ENCODE assay signal across 29 cellular contexts in genomic region chr11:116190206-116190605, GRCh38.
"Had no signal": no experiment of that assay in that cellular context is flagged by ENCODE, and none has a peak within 500 bp of the region (broad histone marks: within the 10 kb centered on the region; RNA-seq: fewer than 3 reads in every experiment).

No MANE protein-coding gene starts in this region.

- H3K9me3 ChIP-seq: esophagus muscularis mucosa, heart left ventricle, left lung, lower lobe of right lung, psoas muscle, right atrium auricular region, testis, transverse colon, uterus had no signal

- H3K27ac Mint-ChIP-seq: activated CD4-positive, alpha-beta T cell treated with anti-CD3 and anti-CD28 coated beads for 36 hours; activated CD8-positive, alpha-beta memory T cell treated with anti-CD3 and anti-CD28 coated beads, Interleukin-2, amount 10 ng/mL, durations not matched to agents 7 days and 5 days; activated CD8-positive, alpha-beta T cell treated with anti-CD3 and anti-CD28 coated beads, Interleukin-2, amount 10 ng/mL, durations not matched to agents 7 days and 5 days; activated naive CD4-positive, alpha-beta T cell treated with anti-CD3 and anti-CD28 coated beads, Interleukin-2, amount 50 U/mL, for 24 hours; activated naive CD8-positive, alpha-beta T cell treated with anti-CD3 and anti-CD28 coated beads, Interleukin-2, amount 50 U/mL, for 24 hours; activated T-helper 2 cell treated with anti-CD3 and anti-CD28 coated beads, Interferon-gamma antibody, Interleukin-2, Interleukin-4, amounts not matched to agents 10 μg/mL and 5 μg/mL and 100 μg/mL, durations not matched to agents 14 hours and 24 hours and 36 hours; natural killer cell had no signal

- H3K4me3 Mint-ChIP-seq: activated CD4-positive, alpha-beta T cell treated with anti-CD3 and anti-CD28 coated beads for 36 hours; activated CD8-positive, alpha-beta memory T cell treated with anti-CD3 and anti-CD28 coated beads, Interleukin-2, amount 10 ng/mL, durations not matched to agents 7 days and 5 days; activated CD8-positive, alpha-beta T cell treated with anti-CD3 and anti-CD28 coated beads, Interleukin-2, amount 10 ng/mL, durations not matched to agents 7 days and 5 days; activated naive CD4-positive, alpha-beta T cell treated with anti-CD3 and anti-CD28 coated beads, Interleukin-2, amount 50 U/mL, for 24 hours; activated naive CD8-positive, alpha-beta T cell treated with anti-CD3 and anti-CD28 coated beads, Interleukin-2, amount 50 U/mL, for 24 hours; natural killer cell had no signal

- H3K79me2 ChIP-seq: parathyroid adenoma had no signal

- FAIRE-seq: bronchial epithelial cell, colon had no signal

- H3K4me1 ChIP-seq: foreskin keratinocyte, left lung, parathyroid adenoma, psoas muscle, testis had no signal

- H3K9ac ChIP-seq: parathyroid adenoma had no signal

- H3K4me1 Mint-ChIP-seq: activated CD4-positive, alpha-beta T cell treated with anti-CD3 and anti-CD28 coated beads for 36 hours; activated CD8-positive, alpha-beta memory T cell treated with anti-CD3 and anti-CD28 coated beads, Interleukin-2, amount 10 ng/mL, durations not matched to agents 7 days and 5 days; activated naive CD8-positive, alpha-beta T cell treated with anti-CD3 and anti-CD28 coated beads, Interleukin-2, amount 50 U/mL, for 24 hours; natural killer cell had no signal

- H3K4me3 ChIP-seq: esophagus muscularis mucosa, heart left ventricle, left lung, lower lobe of right lung, psoas muscle, right atrium auricular region, testis, transverse colon, uterus had no signal

- H3K9me3 Mint-ChIP-seq: activated naive CD4-positive, alpha-beta T cell treated with anti-CD3 and anti-CD28 coated beads, Interleukin-2, amount 50 U/mL, for 24 hours; activated naive CD8-positive, alpha-beta T cell treated with anti-CD3 and anti-CD28 coated beads, Interleukin-2, amount 50 U/mL, for 24 hours; activated T-helper 2 cell treated with anti-CD3 and anti-CD28 coated beads, Interferon-gamma antibody, Interleukin-2, Interleukin-4, amounts not matched to agents 10 μg/mL and 5 μg/mL and 100 μg/mL, durations not matched to agents 14 hours and 24 hours and 36 hours; natural killer cell had no signal

- ATAC-seq: activated CD4-positive, alpha-beta T cell treated with anti-CD3 and anti-CD28 coated beads for 36 hours; activated CD8-positive, alpha-beta memory T cell treated with anti-CD3 and anti-CD28 coated beads, Interleukin-2, amount 10 ng/mL, durations not matched to agents 7 days and 5 days; activated CD8-positive, alpha-beta T cell treated with anti-CD3 and anti-CD28 coated beads, Interleukin-2, amount 10 ng/mL, durations not matched to agents 7 days and 5 days; activated naive CD8-positive, alpha-beta T cell treated with anti-CD3 and anti-CD28 coated beads, Interleukin-2, amount 50 U/mL, for 24 hours; foreskin keratinocyte; heart left ventricle; left lung; lower lobe of right lung; natural killer cell; psoas muscle; stimulated activated naive CD8-positive, alpha-beta T cell treated with anti-CD3 and anti-CD28 coated beads, Interleukin-15, Interleukin-2, amounts not matched to agents 100 U/mL and 50 U/mL, for 24 hours had no signal

- H3K36me3 Mint-ChIP-seq: activated CD8-positive, alpha-beta memory T cell treated with anti-CD3 and anti-CD28 coated beads, Interleukin-2, amount 10 ng/mL, durations not matched to agents 7 days and 5 days; activated naive CD4-positive, alpha-beta T cell treated with anti-CD3 and anti-CD28 coated beads, Interleukin-2, amount 50 U/mL, for 24 hours; natural killer cell had no signal

- DNase-seq: activated CD4-positive, alpha-beta T cell treated with anti-CD3 and anti-CD28 coated beads for 36 hours; activated CD4-positive, CD25-positive, alpha-beta regulatory T cell; activated CD8-positive, alpha-beta memory T cell treated with anti-CD3 and anti-CD28 coated beads, Interleukin-2, amount 10 ng/mL, durations not matched to agents 7 days and 5 days; activated CD8-positive, alpha-beta T cell treated with anti-CD3 and anti-CD28 coated beads, Interleukin-2, amount 10 ng/mL, durations not matched to agents 7 days and 5 days; activated naive CD8-positive, alpha-beta T cell treated with anti-CD3 and anti-CD28 coated beads, Interleukin-2, amount 50 U/mL, for 24 hours; activated T-cell treated with anti-CD3 and anti-CD28 coated beads, Interleukin-2, amount 50 U/mL, for 48 hours; amygdala; dermis blood vessel endothelial cell; effector CD4-positive, alpha-beta T cell; foreskin keratinocyte; heart left ventricle; left lung; lower lobe of right lung; mesenchymal stem cell; natural killer cell; occipital lobe; psoas muscle; stimulated activated CD4-positive, alpha-beta T cell treated with anti-CD3 and anti-CD28 coated beads, Interleukin-2, amount 100 ng/mL, for 48 hours; stimulated activated naive CD8-positive, alpha-beta T cell treated with anti-CD3 and anti-CD28 coated beads, Interleukin-15, Interleukin-2, amounts not matched to agents 100 U/mL and 50 U/mL, for 24 hours; testis; transverse colon; uterus had no signal

- H3K27ac ChIP-seq: esophagus muscularis mucosa, foreskin keratinocyte, heart left ventricle, left lung, lower lobe of right lung, parathyroid adenoma, psoas muscle, right atrium auricular region, testis, transverse colon, uterus had no signal

- H3K27me3 ChIP-seq: esophagus muscularis mucosa, right atrium auricular region, testis, transverse colon, uterus had no signal

- H2AFZ ChIP-seq: parathyroid adenoma had no signal

- H3K36me3 ChIP-seq: esophagus muscularis mucosa, heart left ventricle, left lung, lower lobe of right lung, right atrium auricular region, transverse colon, uterus had no signal
